9 cellular contexts compared by ENCODE assay signal in the genomic region with DNA sequence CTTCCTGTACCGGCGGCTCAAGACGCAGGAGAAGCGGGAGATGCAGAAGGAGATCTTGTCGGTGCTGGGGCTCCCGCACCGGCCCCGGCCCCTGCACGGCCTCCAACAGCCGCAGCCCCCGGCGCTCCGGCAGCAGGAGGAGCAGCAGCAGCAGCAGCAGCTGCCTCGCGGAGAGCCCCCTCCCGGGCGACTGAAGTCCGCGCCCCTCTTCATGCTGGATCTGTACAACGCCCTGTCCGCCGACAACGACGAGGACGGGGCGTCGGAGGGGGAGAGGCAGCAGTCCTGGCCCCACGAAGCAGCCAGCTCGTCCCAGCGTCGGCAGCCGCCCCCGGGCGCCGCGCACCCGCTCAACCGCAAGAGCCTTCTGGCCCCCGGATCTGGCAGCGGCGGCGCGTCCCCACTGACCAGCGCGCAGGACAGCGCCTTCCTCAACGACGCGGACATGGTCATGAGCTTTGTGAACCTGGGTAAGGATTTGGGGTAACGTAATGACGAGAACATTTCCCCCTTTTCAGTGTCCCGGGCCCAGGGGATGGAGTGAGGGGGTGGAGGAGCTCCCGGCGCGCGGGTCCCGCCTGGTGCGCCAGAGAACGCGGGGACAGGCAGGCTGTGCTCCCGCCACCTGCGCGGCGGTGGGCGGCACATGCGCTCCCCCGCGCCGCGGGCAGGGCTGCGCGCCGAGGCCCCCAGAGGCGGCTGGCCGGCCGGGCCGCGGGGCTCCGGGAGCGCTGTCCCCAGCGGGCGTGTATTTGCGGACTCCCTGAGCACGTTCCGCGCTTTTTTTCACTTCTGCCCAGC. TPM values are rescaled to one million over a fixed set of nuclear protein-coding genes. Genes with fewer than 3 reads are reported as not detected.
DNase-seq lines count a peak whose midpoint lies in the region; ATAC-seq, FAIRE-seq and TF ChIP-seq lines count a peak whose summit lies in the region.
"Had no signal": no experiment of that assay in that cellular context is flagged by ENCODE, and none has a peak within 500 bp of the region (broad histone marks: within the 10 kb centered on the region; RNA-seq: fewer than 3 reads in every experiment).

No MANE protein-coding gene starts in this region.

- no peaks in the 10 kb centered on the region for H3K36me3 Mint-ChIP-seq in brain
- H3K36me3 Mint-ChIP-seq: CD4-positive, CD25-positive, alpha-beta regulatory T cell had no signal

- no peak overlapping the region for H3K27ac Mint-ChIP-seq in brain
- H3K27ac Mint-ChIP-seq: CD4-positive, CD25-positive, alpha-beta regulatory T cell had no signal

- H3K27me3 Mint-ChIP-seq in brain: peaks cover 67% of the 10 kb centered on the region

- H3K9me3 Mint-ChIP-seq in brain: peaks cover 0 to 8% (median 0%) of the 10 kb centered on the region in 5 experiments
- H3K9me3 Mint-ChIP-seq: CD4-positive, CD25-positive, alpha-beta regulatory T cell had no signal

- H3K27me3 ChIP-seq in HUES48 (ENCODE audit: control insufficient read depth, insufficient read depth, low read length) (peaks cover 92% of the 10 kb centered on the region), lower lobe of right lung (ENCODE audit: low read depth) (peaks cover 38% of the 10 kb centered on the region)

- FAIRE-seq in urothelium cell line (lab: Jason Lieb, UNC) (no peak), D721Med (lab: Jason Lieb, UNC) (no peak)

- DNase-seq in NCI-H146 (lab: John Stamatoyannopoulos, UW) (peak; percentile 22), NCI-H146 treated with DMSO at 0.1 percent for 48 hours (lab: John Stamatoyannopoulos, UW; ENCODE audit: unreplicated experiment) (no peak), lower lobe of right lung (no peak), urothelium cell line (ENCODE audit: low spot score) (peak; percentile 16), mucosa of gallbladder (ENCODE audit: low spot score) (no peak), D721Med (ENCODE audit: insufficient read length, low spot score) (no peak)
- DNase-seq: CD4-positive, CD25-positive, alpha-beta regulatory T cell had no signal

- peak overlapping the region; percentile 74 for H3K4me3 ChIP-seq in HUES48 (ENCODE audit: low read depth, low read length)
- H3K4me3 ChIP-seq in lower lobe of right lung: peak overlapping the region; percentile 77

- no peaks in the 10 kb centered on the region for H3K9me3 ChIP-seq in HUES48 (ENCODE audit: control insufficient read depth, insufficient read depth, low read length)
- H3K9me3 ChIP-seq in lower lobe of right lung: no peaks in the 10 kb centered on the region

- intact Hi-C loops in lower lobe of right lung (cut with DNase I): no loop called here

- ATAC-seq in lower lobe of right lung: no peak

- H3K36me3 ChIP-seq in HUES48 (ENCODE audit: control insufficient read depth, insufficient read depth, low read length) (no peaks in the 10 kb centered on the region), lower lobe of right lung (no peaks in the 10 kb centered on the region)

- peaks cover 40% of the 10 kb centered on the region for H3K4me1 ChIP-seq in HUES48 (ENCODE audit: control insufficient read depth, insufficient read depth, low read length)
- H3K4me1 ChIP-seq in lower lobe of right lung: peaks cover 42% of the 10 kb centered on the region

- TF ChIP-seq CTCF in brain (conservative IDR thresholded peaks at IDR 0.05) (no peak), lower lobe of right lung (IDR thresholded peaks at IDR 0.05) (no peak), D721Med (IDR thresholded peaks at IDR 0.05; ENCODE audit: insufficient read depth, missing control alignments) (no peak)

- H3K9ac ChIP-seq in HUES48 (ENCODE audit: low read depth, low read length): no peak overlapping the region

- peaks cover 31% of the 10 kb centered on the region for H3K4me1 Mint-ChIP-seq in brain

- peak overlapping the region; percentile 85 to 88 (median 87) for H3K4me3 Mint-ChIP-seq in brain

- no peak overlapping the region for H3K27ac ChIP-seq in HUES48 (ENCODE audit: low read depth, low read length)
- no peak overlapping the region for H3K27ac ChIP-seq in lower lobe of right lung

RNA-seq across cellular contexts. Expression of a gene that starts 1.5 kb away (rescaled TPM):
- 7.1 TPM for polyA plus RNA-seq in brain (ENCODE audit: insufficient read depth, low read depth, low replicate concordance)
- total RNA-seq in lower lobe of right lung (6.6 TPM), mucosa of gallbladder (7.3 TPM)
- polyA plus RNA-seq: CD4-positive, CD25-positive, alpha-beta regulatory T cell had no signal

Comparison
In these comparisons a context has a peak if more than half of its experiments do, and no peak if none do; other contexts are left out.
1. DNase-seq: peak in NCI-H146 (single experiment) and urothelium cell line (single experiment); none in NCI-H146 treated with DMSO at 0.1 percent for 48 hours (single experiment), lower lobe of right lung (single experiment), mucosa of gallbladder (single experiment) and D721Med (single experiment).